In genomic region chr10:46285300-46285699, GRCh38 we compare ENCODE assay signal across 8 cellular contexts. TPM values are rescaled to one million over a fixed set of nuclear protein-coding genes. Genes with fewer than 3 reads are reported as not detected.
DNase-seq lines count a peak whose midpoint lies in the region; ATAC-seq and TF ChIP-seq lines count a peak whose summit lies in the region.

No MANE protein-coding gene starts in this region.

- no peak overlapping the region for H3K27ac ChIP-seq in AG04450 (ENCODE audit: low read depth, low read length)
- H3K27ac ChIP-seq in muscle layer of colon (ENCODE audit: low read depth, low read length), result no peak overlapping the region

- POLR2A ChIA-PET in AG04450 (lab: Yijun Ruan, JAX), result no interaction called here

- in situ Hi-C loops in astrocyte of the cerebellum (cut with HindIII; ENCODE audit: low sequenced_read_pairs), result no loop called here

- CTCF ChIA-PET in AG04450 (lab: Charles Lee), result no interaction called here

- peak overlapping the region; percentile 75 for H3K9ac ChIP-seq in muscle layer of colon (ENCODE audit: low read length)

- DNase-seq in AG04450 (ENCODE audit: low read depth, low spot score), result no peak
- no peak for DNase-seq in H7
- DNase-seq in astrocyte of the cerebellum (ENCODE audit: low read depth), result no peak
- DNase-seq in mesenteric fat pad (ENCODE audit: low spot score), result no peak
- no peak for DNase-seq in SHP77 (lab: John Stamatoyannopoulos, UW)

- TF ChIP-seq CTCF in AG04450 (IDR thresholded peaks at IDR 0.05; ENCODE audit: low read depth, low read length) (no peak), astrocyte of the cerebellum (IDR thresholded peaks at IDR 0.05; ENCODE audit: low read depth, low read length, missing control alignments) (no peak)

- H3K36me3 ChIP-seq in H7 (replicated peaks; ENCODE audit: control insufficient read depth, insufficient read depth, low read length) (no peaks in the 10 kb centered on the region), muscle layer of colon (ENCODE audit: insufficient read depth, low read length) (no peaks in the 10 kb centered on the region)

- H3K4me3 ChIP-seq in AG04450 (ENCODE audit: low read depth, low read length) (peak overlapping the region; percentile 65), H7 (ENCODE audit: insufficient read depth, low read depth, low read length) (peak overlapping the region; percentile 91), astrocyte of the cerebellum (ENCODE audit: low read depth, low read length) (peak overlapping the region; percentile 61), muscle layer of colon (ENCODE audit: low read depth in 1 of 2, low read length in 2 of 2) (peak overlapping the region; percentile 77 to 80)

- H3K9me3 ChIP-seq in AG04450 (ENCODE audit: control insufficient read depth, insufficient read depth, low read length) (no peaks in the 10 kb centered on the region), muscle layer of colon (ENCODE audit: low read length) (no peaks in the 10 kb centered on the region)

- no peak for ATAC-seq in HG03439 (IDR thresholded peaks at IDR 0.05; ENCODE audit: unreplicated experiment)
- no peak for ATAC-seq in GM21423 (IDR thresholded peaks at IDR 0.05; ENCODE audit: unreplicated experiment)

- peaks cover 8% of the 10 kb centered on the region for H3K27me3 ChIP-seq in AG04450 (ENCODE audit: control insufficient read depth, insufficient read depth, low read length)
- peaks cover 26% of the 10 kb centered on the region for H3K27me3 ChIP-seq in H7 (ENCODE audit: control insufficient read depth, insufficient read depth, low read length)
- no peaks in the 10 kb centered on the region for H3K27me3 ChIP-seq in muscle layer of colon (ENCODE audit: control insufficient read depth in 1 of 2, insufficient read depth in 2 of 2, low read length in 2 of 2)

- H3K4me1 ChIP-seq in muscle layer of colon (ENCODE audit: insufficient read depth, low read length), result peaks cover 10% of the 10 kb centered on the region

RNA-seq across cellular contexts. Expression of gene ANTXRL, which starts 1.5 kb away (rescaled TPM):
- polyA plus RNA-seq in AG04450 (2011; rRNA removed), result not detected in 2 replicates
- not detected in 2 replicates for polyA minus RNA-seq in AG04450 (2011; rRNA and poly(A)+ RNA removed)
- not detected in 2 replicates for total RNA-seq in H7 (2014; rRNA removed; shearing (Covaris generic))
- not detected for total RNA-seq in mesenteric fat pad
